9 cellular contexts compared by ENCODE assay signal in genomic region chr12:107990325-107990724, GRCh38.
A peak's percentile ranks its signal among the peaks of the same experiment; 100 is the strongest.
DNase-seq lines count a peak whose midpoint lies in the region; ATAC-seq and TF ChIP-seq lines count a peak whose summit lies in the region.
"Had no signal": no experiment of that assay in that cellular context is flagged by ENCODE, and none has a peak within 500 bp of the region (broad histone marks: within the 10 kb centered on the region; RNA-seq: fewer than 3 reads in every experiment).

No MANE protein-coding gene starts in this region.

- H3K36me3 ChIP-seq in WERI-Rb-1 = no peaks in the 10 kb centered on the region

- no peak overlapping the region for H3K27ac Mint-ChIP-seq in progenitor cell of endocrine pancreas

- no peaks in the 10 kb centered on the region for H3K9me3 ChIP-seq in WERI-Rb-1 (ENCODE audit: severe bottlenecking)

- H3K4me1 Mint-ChIP-seq in progenitor cell of endocrine pancreas (ENCODE audit: low read depth) = peaks cover 6% of the 10 kb centered on the region

- H3K27me3 ChIP-seq in WERI-Rb-1 (ENCODE audit: insufficient read depth, low read depth, severe bottlenecking) = no peaks in the 10 kb centered on the region

- TF ChIP-seq CTCF in LNCaP clone FGC (IDR thresholded peaks at IDR 0.05; ENCODE audit: control insufficient read depth, extremely low read depth, insufficient read depth) = peak; percentile 61
- peak; percentile 71 for TF ChIP-seq CTCF in WERI-Rb-1 (IDR thresholded peaks at IDR 0.05; ENCODE audit: low read depth, low read length)
- TF ChIP-seq CTCF in epithelial cell of proximal tubule (conservative IDR thresholded peaks at IDR 0.05; ENCODE audit: low read depth, low read length) = peak; percentile 64
- peak; percentile 79 for TF ChIP-seq CTCF in progenitor cell of endocrine pancreas (IDR thresholded peaks at IDR 0.05; ENCODE audit: unreplicated experiment)
- no peak for TF ChIP-seq CTCF in omental fat pad (IDR thresholded peaks at IDR 0.05)

- H3K9me3 Mint-ChIP-seq in progenitor cell of endocrine pancreas (ENCODE audit: low read depth) = no peaks in the 10 kb centered on the region

- peak; percentile 2 for DNase-seq in EL
- no peak for DNase-seq in LNCaP clone FGC (ENCODE audit: low read depth)
- DNase-seq in WERI-Rb-1 = peak; percentile 68
- DNase-seq in epithelial cell of proximal tubule (ENCODE audit: low read depth) = no peak
- DNase-seq in progenitor cell of endocrine pancreas (ENCODE audit: low spot score, unreplicated experiment) = peak; percentile 30
- DNase-seq in NCI-H774 (lab: John Stamatoyannopoulos, UW) = no peak
- DNase-seq in omental fat pad (ENCODE audit: low spot score) = no peak

- H3K27me3 Mint-ChIP-seq in progenitor cell of endocrine pancreas = peaks cover 40% of the 10 kb centered on the region

- no peak for ATAC-seq in HG03097 (IDR thresholded peaks at IDR 0.05; ENCODE audit: low FRiP score, unreplicated experiment)
- no peak for ATAC-seq in omental fat pad (ENCODE audit: low FRiP score)

- H3K4me3 ChIP-seq in LNCaP clone FGC (ENCODE audit: low read depth, low read length) (no peak overlapping the region), WERI-Rb-1 (ENCODE audit: low read depth, low read length) (no peak overlapping the region), epithelial cell of proximal tubule (ENCODE audit: low read depth, low read length) (no peak overlapping the region)
- H3K4me3 ChIP-seq: SK-N-MC had no signal

- H3K36me3 Mint-ChIP-seq in progenitor cell of endocrine pancreas (ENCODE audit: insufficient read depth) = no peaks in the 10 kb centered on the region

- no peak overlapping the region for H3K4me3 Mint-ChIP-seq in progenitor cell of endocrine pancreas (ENCODE audit: low read depth)

- H3K27ac ChIP-seq in WERI-Rb-1 = no peak overlapping the region
- H3K27ac ChIP-seq: SK-N-MC had no signal

Comparison
In these comparisons a context has a peak if more than half of its experiments do, and no peak if none do; other contexts are left out.
1. DNase-seq: peak in EL (single experiment), WERI-Rb-1 (single experiment) and progenitor cell of endocrine pancreas (single experiment); none in LNCaP clone FGC (single experiment), epithelial cell of proximal tubule (single experiment), NCI-H774 (single experiment) and omental fat pad (single experiment).
2. CTCF ChIP-seq: peak in LNCaP clone FGC (single experiment), WERI-Rb-1 (single experiment), epithelial cell of proximal tubule (single experiment) and progenitor cell of endocrine pancreas (single experiment); none in omental fat pad (0 of 3).